In the genomic region with DNA sequence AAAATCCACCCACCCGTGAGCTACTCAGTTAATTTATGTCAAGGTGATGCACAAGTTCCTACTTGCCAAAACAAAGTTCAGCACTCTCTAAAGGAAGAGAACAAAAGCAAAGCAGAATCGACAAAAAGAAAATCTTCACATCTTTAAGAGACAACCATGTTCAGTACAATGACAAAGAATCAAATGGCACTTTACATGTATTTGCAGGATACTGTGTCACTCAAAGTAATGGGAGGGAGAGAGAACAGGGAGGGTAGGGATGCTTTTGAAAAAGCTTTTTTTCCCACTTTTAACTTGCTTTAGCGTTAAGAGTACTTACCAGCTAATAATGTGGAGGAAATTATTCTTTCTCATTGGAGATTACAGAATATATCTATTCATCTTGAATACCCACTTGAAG, we compare ENCODE assay signal across 37 cellular contexts. TPM values are rescaled to one million over a fixed set of nuclear protein-coding genes. Genes with fewer than 3 reads are reported as not detected.
"Had no signal": no experiment of that assay in that cellular context is flagged by ENCODE, and none has a peak within 500 bp of the region (broad histone marks: within the 10 kb centered on the region; RNA-seq: fewer than 3 reads in every experiment).

No MANE protein-coding gene starts in this region.

- ATAC-seq: activated CD8-positive, alpha-beta memory T cell treated with anti-CD3 and anti-CD28 coated beads, Interleukin-2, amount 10 ng/mL, durations not matched to agents 7 days and 5 days; activated CD8-positive, alpha-beta T cell treated with anti-CD3 and anti-CD28 coated beads, Interleukin-2, amount 10 ng/mL, durations not matched to agents 7 days and 5 days; activated naive CD8-positive, alpha-beta T cell treated with anti-CD3 and anti-CD28 coated beads, Interleukin-2, amount 50 U/mL, for 24 hours had no signal

- H3K4me1 Mint-ChIP-seq: activated B cell treated with CpG ODN at 0.5 μM for 24 hours; activated CD4-positive, alpha-beta memory T cell treated with anti-CD3 and anti-CD28 coated beads, Interleukin-2, amount 10 ng/mL, durations not matched to agents 7 days and 5 days; activated CD4-positive, alpha-beta T cell treated with anti-CD3 and anti-CD28 coated beads, Interleukin-2, amount 10 ng/mL, durations not matched to agents 24 days and 14 days; activated CD8-positive, alpha-beta memory T cell treated with anti-CD3 and anti-CD28 coated beads, Interleukin-2, amount 10 ng/mL, durations not matched to agents 7 days and 5 days; activated naive CD4-positive, alpha-beta T cell treated with anti-CD3 and anti-CD28 coated beads, Interleukin-2, amount 10 ng/mL, durations not matched to agents 7 days and 5 days; activated naive CD4-positive, alpha-beta T cell treated with anti-CD3 and anti-CD28 coated beads, Interleukin-2, amount 50 U/mL, for 24 hours; activated naive CD8-positive, alpha-beta T cell treated with anti-CD3 and anti-CD28 coated beads, Interleukin-2, amount 10 ng/mL, durations not matched to agents 7 days and 5 days; activated naive CD8-positive, alpha-beta T cell treated with anti-CD3 and anti-CD28 coated beads, Interleukin-2, amount 50 U/mL, for 24 hours; brain; central memory CD8-positive, alpha-beta T cell had no signal

- H3K4me1 ChIP-seq: ascending aorta, colonic mucosa had no signal

- H3K4me3 Mint-ChIP-seq: activated B cell treated with CpG ODN at 0.5 μM for 24 hours; activated CD4-positive, alpha-beta memory T cell treated with anti-CD3 and anti-CD28 coated beads, Interleukin-2, amount 10 ng/mL, durations not matched to agents 7 days and 5 days; activated CD4-positive, alpha-beta T cell treated with anti-CD3 and anti-CD28 coated beads, Interleukin-2, amount 10 ng/mL, durations not matched to agents 24 days and 14 days; activated CD8-positive, alpha-beta memory T cell treated with anti-CD3 and anti-CD28 coated beads, Interleukin-2, amount 10 ng/mL, durations not matched to agents 7 days and 5 days; activated CD8-positive, alpha-beta T cell treated with anti-CD3 and anti-CD28 coated beads, Interleukin-2, amount 10 ng/mL, durations not matched to agents 7 days and 5 days; activated naive CD4-positive, alpha-beta T cell treated with anti-CD3 and anti-CD28 coated beads, Interleukin-2, amount 10 ng/mL, durations not matched to agents 7 days and 5 days; activated naive CD4-positive, alpha-beta T cell treated with anti-CD3 and anti-CD28 coated beads, Interleukin-2, amount 50 U/mL, for 24 hours; activated naive CD8-positive, alpha-beta T cell; activated naive CD8-positive, alpha-beta T cell treated with anti-CD3 and anti-CD28 coated beads, Interleukin-2, amount 10 ng/mL, durations not matched to agents 7 days and 5 days; activated naive CD8-positive, alpha-beta T cell treated with anti-CD3 and anti-CD28 coated beads, Interleukin-2, amount 50 U/mL, for 24 hours; activated T-cell treated with anti-CD3 and anti-CD28 coated beads, Interleukin-2, amount 50 U/mL, for 24 hours; brain; central memory CD8-positive, alpha-beta T cell; T-helper 2 cell treated with Interferon-gamma antibody and Interleukin-4, amounts not matched to agents 5 μg/mL and 100 μg/mL, for 36 hours had no signal

- H3K27ac ChIP-seq: ascending aorta, cardiac muscle cell, colonic mucosa, VCaP had no signal

- H3K36me3 Mint-ChIP-seq: activated CD8-positive, alpha-beta memory T cell treated with anti-CD3 and anti-CD28 coated beads, Interleukin-2, amount 10 ng/mL, durations not matched to agents 7 days and 5 days; activated naive CD4-positive, alpha-beta T cell treated with anti-CD3 and anti-CD28 coated beads, Interleukin-2, amount 10 ng/mL, durations not matched to agents 7 days and 5 days; activated naive CD4-positive, alpha-beta T cell treated with anti-CD3 and anti-CD28 coated beads, Interleukin-2, amount 50 U/mL, for 24 hours; activated naive CD8-positive, alpha-beta T cell; activated naive CD8-positive, alpha-beta T cell treated with anti-CD3 and anti-CD28 coated beads, Interleukin-2, amount 10 ng/mL, durations not matched to agents 7 days and 5 days had no signal

- FAIRE-seq: bronchial epithelial cell, TTC549 had no signal

- H3K9me3 Mint-ChIP-seq: activated B cell treated with CpG ODN at 0.5 μM for 24 hours; activated CD4-positive, alpha-beta memory T cell treated with anti-CD3 and anti-CD28 coated beads, Interleukin-2, amount 10 ng/mL, durations not matched to agents 7 days and 5 days; activated CD4-positive, alpha-beta T cell treated with anti-CD3 and anti-CD28 coated beads, Interleukin-2, amount 10 ng/mL, durations not matched to agents 24 days and 14 days; activated naive CD4-positive, alpha-beta T cell treated with anti-CD3 and anti-CD28 coated beads, Interleukin-2, amount 10 ng/mL, durations not matched to agents 7 days and 5 days; activated naive CD4-positive, alpha-beta T cell treated with anti-CD3 and anti-CD28 coated beads, Interleukin-2, amount 50 U/mL, for 24 hours; activated naive CD8-positive, alpha-beta T cell treated with anti-CD3 and anti-CD28 coated beads, Interleukin-2, amount 10 ng/mL, durations not matched to agents 7 days and 5 days; activated naive CD8-positive, alpha-beta T cell treated with anti-CD3 and anti-CD28 coated beads, Interleukin-2, amount 50 U/mL, for 24 hours; activated T-cell treated with anti-CD3 and anti-CD28 coated beads, Interleukin-2, amount 50 U/mL, for 24 hours; activated T-helper 2 cell treated with anti-CD3 and anti-CD28 coated beads, Interferon-gamma antibody, Interleukin-2, Interleukin-4, amounts not matched to agents 10 μg/mL and 5 μg/mL and 100 μg/mL, durations not matched to agents 14 hours and 24 hours and 36 hours; brain; central memory CD8-positive, alpha-beta T cell; T-helper 2 cell treated with Interferon-gamma antibody and Interleukin-4, amounts not matched to agents 5 μg/mL and 100 μg/mL, for 36 hours had no signal

- DNase-seq: activated B cell treated with CpG ODN at 0.5 μM for 24 hours; activated CD4-positive, alpha-beta memory T cell treated with anti-CD3 and anti-CD28 coated beads, Interleukin-2, amount 10 ng/mL, durations not matched to agents 7 days and 5 days; activated CD4-positive, alpha-beta T cell treated with anti-CD3 and anti-CD28 coated beads for 4 hours; activated CD4-positive, alpha-beta T cell treated with anti-CD3 and anti-CD28 coated beads, Interleukin-2, amount 10 ng/mL, durations not matched to agents 24 days and 14 days; activated CD4-positive, alpha-beta T cell treated with anti-CD3 and anti-CD28 coated beads, Interleukin-2, amount 50 U/mL, for 48 hours; activated CD4-positive, CD25-positive, alpha-beta regulatory T cell treated with anti-CD3 and anti-CD28 coated beads, Interleukin-2, amount 50 U/mL, for 72 hours; activated CD8-positive, alpha-beta memory T cell treated with anti-CD3 and anti-CD28 coated beads for 24 hours; activated CD8-positive, alpha-beta memory T cell treated with anti-CD3 and anti-CD28 coated beads, Interleukin-2, amount 10 ng/mL, durations not matched to agents 7 days and 5 days; activated CD8-positive, alpha-beta memory T cell treated with anti-CD3 and anti-CD28 coated beads, Interleukin-2, amount 50 U/mL, for 48 hours; activated CD8-positive, alpha-beta T cell treated with anti-CD3 and anti-CD28 coated beads, Interleukin-2, amount 10 ng/mL, durations not matched to agents 7 days and 5 days; activated effector memory CD4-positive, alpha-beta T cell treated with Interleukin-2 at 50 U/mL for 16 hours; activated gamma-delta T cell; activated naive CD4-positive, alpha-beta T cell treated with anti-CD3 and anti-CD28 coated beads, Interleukin-2, amount 10 ng/mL, durations not matched to agents 7 days and 5 days; activated naive CD4-positive, alpha-beta T cell treated with Interleukin-2 at 50 U/mL for 16 hours; activated naive CD8-positive, alpha-beta T cell treated with anti-CD3 and anti-CD28 coated beads, Interleukin-2, amount 10 ng/mL, durations not matched to agents 7 days and 5 days; activated naive CD8-positive, alpha-beta T cell treated with anti-CD3 and anti-CD28 coated beads, Interleukin-2, amount 50 U/mL, for 24 hours; activated T-cell treated with anti-CD3 and anti-CD28 coated beads, Interleukin-2, amount 50 U/mL, for 24 hours; activated T-cell treated with anti-CD3 and anti-CD28 coated beads, Interleukin-2, amount 50 U/mL, for 48 hours; amygdala; anterior cingulate cortex; cerebellar nuclear complex; colonic mucosa; T-helper 2 cell; T-helper 9 cell had no signal

- H3K4me3 ChIP-seq: ascending aorta, cardiac muscle cell, colonic mucosa had no signal

- H3K9me3 ChIP-seq: ascending aorta, colonic mucosa had no signal

- H3K27me3 ChIP-seq: ascending aorta, cardiac muscle cell, colonic mucosa had no signal

- H3K27me3 Mint-ChIP-seq: activated B cell treated with CpG ODN at 0.5 μM for 24 hours; activated CD4-positive, alpha-beta memory T cell treated with anti-CD3 and anti-CD28 coated beads, Interleukin-2, amount 10 ng/mL, durations not matched to agents 7 days and 5 days; activated CD8-positive, alpha-beta memory T cell treated with anti-CD3 and anti-CD28 coated beads, Interleukin-2, amount 10 ng/mL, durations not matched to agents 7 days and 5 days; activated naive CD4-positive, alpha-beta T cell treated with anti-CD3 and anti-CD28 coated beads, Interleukin-2, amount 10 ng/mL, durations not matched to agents 7 days and 5 days; activated naive CD8-positive, alpha-beta T cell treated with anti-CD3 and anti-CD28 coated beads, Interleukin-2, amount 50 U/mL, for 24 hours; brain; central memory CD8-positive, alpha-beta T cell had no signal

- H3K27ac Mint-ChIP-seq: activated B cell treated with CpG ODN at 0.5 μM for 24 hours; activated CD4-positive, alpha-beta memory T cell treated with anti-CD3 and anti-CD28 coated beads, Interleukin-2, amount 10 ng/mL, durations not matched to agents 7 days and 5 days; activated CD4-positive, alpha-beta T cell treated with anti-CD3 and anti-CD28 coated beads, Interleukin-2, amount 10 ng/mL, durations not matched to agents 24 days and 14 days; activated CD8-positive, alpha-beta memory T cell treated with anti-CD3 and anti-CD28 coated beads, Interleukin-2, amount 10 ng/mL, durations not matched to agents 7 days and 5 days; activated CD8-positive, alpha-beta T cell treated with anti-CD3 and anti-CD28 coated beads, Interleukin-2, amount 10 ng/mL, durations not matched to agents 7 days and 5 days; activated naive CD4-positive, alpha-beta T cell treated with anti-CD3 and anti-CD28 coated beads, Interleukin-2, amount 10 ng/mL, durations not matched to agents 7 days and 5 days; activated naive CD4-positive, alpha-beta T cell treated with anti-CD3 and anti-CD28 coated beads, Interleukin-2, amount 50 U/mL, for 24 hours; activated naive CD8-positive, alpha-beta T cell; activated naive CD8-positive, alpha-beta T cell treated with anti-CD3 and anti-CD28 coated beads, Interleukin-2, amount 10 ng/mL, durations not matched to agents 7 days and 5 days; activated naive CD8-positive, alpha-beta T cell treated with anti-CD3 and anti-CD28 coated beads, Interleukin-2, amount 50 U/mL, for 24 hours; activated T-cell treated with anti-CD3 and anti-CD28 coated beads, Interleukin-2, amount 50 U/mL, for 24 hours; activated T-helper 2 cell treated with anti-CD3 and anti-CD28 coated beads, Interferon-gamma antibody, Interleukin-2, Interleukin-4, amounts not matched to agents 10 μg/mL and 5 μg/mL and 100 μg/mL, durations not matched to agents 14 hours and 24 hours and 36 hours; brain; T-helper 2 cell treated with Interferon-gamma antibody and Interleukin-4, amounts not matched to agents 5 μg/mL and 100 μg/mL, for 36 hours had no signal

- H3K36me3 ChIP-seq: ascending aorta, cardiac muscle cell, colonic mucosa had no signal

RNA-seq across cellular contexts. Expression of a gene that starts 39.0 kb away (rescaled TPM):
- total RNA-seq: activated B cell treated with CpG ODN at 0.5 μM for 24 hours; activated CD4-positive, alpha-beta memory T cell treated with anti-CD3 and anti-CD28 coated beads, Interleukin-2, amount 10 ng/mL, durations not matched to agents 7 days and 5 days; activated CD4-positive, alpha-beta T cell treated with anti-CD3 and anti-CD28 coated beads, Interleukin-2, amount 10 ng/mL, durations not matched to agents 24 days and 14 days; activated CD8-positive, alpha-beta memory T cell treated with anti-CD3 and anti-CD28 coated beads, Interleukin-2, amount 10 ng/mL, durations not matched to agents 7 days and 5 days; activated CD8-positive, alpha-beta T cell treated with anti-CD3 and anti-CD28 coated beads, Interleukin-2, amount 10 ng/mL, durations not matched to agents 7 days and 5 days; activated naive CD8-positive, alpha-beta T cell treated with anti-CD3 and anti-CD28 coated beads, Interleukin-2, amount 10 ng/mL, durations not matched to agents 7 days and 5 days; activated T-helper 2 cell treated with anti-CD3 and anti-CD28 coated beads, Interferon-gamma antibody, Interleukin-2, Interleukin-4, amounts not matched to agents 10 μg/mL and 5 μg/mL and 100 μg/mL, durations not matched to agents 14 hours and 24 hours and 36 hours; ascending aorta; bronchial epithelial cell; cardiac muscle cell; chondrocyte; colonic mucosa had no signal
- polyA plus RNA-seq: adipose tissue, cardiac muscle cell had no signal
